ENCODE assay signal across 17 cellular contexts in the genomic region with DNA sequence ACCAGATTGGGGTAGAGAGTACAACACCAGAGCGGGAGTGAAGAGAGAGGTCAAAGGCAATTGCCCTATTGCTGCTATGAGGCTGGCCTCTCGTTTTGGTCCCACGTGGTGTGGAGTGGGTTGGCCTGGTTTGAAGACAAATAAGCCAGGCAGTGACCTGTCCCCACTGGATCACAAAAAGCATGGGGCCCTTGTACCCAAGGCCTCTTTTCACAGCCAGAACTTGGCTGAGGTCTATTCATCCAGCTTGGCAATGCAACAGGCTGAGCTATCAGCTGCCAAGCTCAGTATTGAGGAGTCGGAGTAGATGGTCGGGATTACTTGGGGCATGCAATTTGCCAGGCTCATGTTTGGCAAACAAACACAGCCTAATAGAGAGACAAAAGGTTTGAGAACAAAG. TPM values are rescaled to one million over a fixed set of nuclear protein-coding genes. Genes with fewer than 3 reads are reported as not detected.
DNase-seq lines count a peak whose midpoint lies in the region; ATAC-seq, FAIRE-seq and TF ChIP-seq lines count a peak whose summit lies in the region.
"Had no signal": no experiment of that assay in that cellular context is flagged by ENCODE, and none has a peak within 500 bp of the region (broad histone marks: within the 10 kb centered on the region; RNA-seq: fewer than 3 reads in every experiment).

No MANE protein-coding gene starts in this region.

- no peak overlapping the region for H3K27ac Mint-ChIP-seq in HFFc6
- H3K27ac Mint-ChIP-seq: B cell; CD4-positive, alpha-beta memory T cell had no signal

- peak overlapping the region; percentile 19 for H3K27ac ChIP-seq in suprapubic skin
- H3K27ac ChIP-seq: PC-9, SJSA1 had no signal

- no peaks in the 10 kb centered on the region for H3K4me1 Mint-ChIP-seq in HFFc6 (ENCODE audit: low read depth)
- H3K4me1 Mint-ChIP-seq: B cell; CD4-positive, alpha-beta memory T cell had no signal

- no peaks in the 10 kb centered on the region for H3K9me3 ChIP-seq in suprapubic skin
- H3K9me3 ChIP-seq: SJSA1 had no signal

- H3K4me3 ChIP-seq in bronchial epithelial cell (ENCODE audit: low read depth, low read length) (no peak overlapping the region), suprapubic skin (no peak overlapping the region)
- H3K4me3 ChIP-seq: PC-9, SJSA1 had no signal

- H3K27me3 ChIP-seq in bronchial epithelial cell (ENCODE audit: control insufficient read depth, insufficient read depth, low read length): no peaks in the 10 kb centered on the region
- H3K27me3 ChIP-seq in suprapubic skin: peaks cover 4% of the 10 kb centered on the region

- TF ChIP-seq EP300 in suprapubic skin (IDR thresholded peaks at IDR 0.05): no peak

- no peaks in the 10 kb centered on the region for H3K36me3 Mint-ChIP-seq in HFFc6 (ENCODE audit: low read depth)

- DNase-seq in bronchial epithelial cell (ENCODE audit: low read depth): no peak
- DNase-seq in globus pallidus (ENCODE audit: low spot score): peak; percentile 77
- DNase-seq in middle frontal gyrus (ENCODE audit: extremely low spot score, low spot score): peak; percentile 12
- DNase-seq in suprapubic skin (ENCODE audit: low spot score in 2 of 2): no peak
- no peak for DNase-seq in HFFc6
- DNase-seq: Calu3; CD4-positive, alpha-beta memory T cell; HCEC 1CT; KBM-7; NCI-H1048; NCI-H1436 treated with DMSO at 0.1 percent for 48 hours; NCI-H510A treated with DMSO at 0.1 percent for 48 hours; PC-9 had no signal

- TF ChIP-seq CTCF in bronchial epithelial cell (IDR thresholded peaks at IDR 0.05; ENCODE audit: insufficient read depth, low read length, severe bottlenecking) (no peak), suprapubic skin (IDR thresholded peaks at IDR 0.05) (no peak), HFFc6 (IDR thresholded peaks at IDR 0.05) (no peak)

- H3K9me3 Mint-ChIP-seq in HFFc6: no peaks in the 10 kb centered on the region; the same call in 1 of the 2 replicates

- H3K36me3 ChIP-seq in bronchial epithelial cell (ENCODE audit: control insufficient read depth, insufficient read depth, low read length) (no peaks in the 10 kb centered on the region), suprapubic skin (no peaks in the 10 kb centered on the region)
- H3K36me3 ChIP-seq: SJSA1 had no signal

- no peak overlapping the region for H3K4me3 Mint-ChIP-seq in HFFc6
- H3K4me3 Mint-ChIP-seq: B cell; CD4-positive, alpha-beta memory T cell had no signal

- ATAC-seq in GM18873 (IDR thresholded peaks at IDR 0.05; ENCODE audit: low FRiP score, unreplicated experiment) (no peak), HG02938 (IDR thresholded peaks at IDR 0.05; ENCODE audit: unreplicated experiment) (no peak)

- H3K4me1 ChIP-seq in suprapubic skin: peaks cover 5% of the 10 kb centered on the region
- H3K4me1 ChIP-seq: SJSA1 had no signal

- FAIRE-seq in bronchial epithelial cell (lab: Jason Lieb, UNC): peak; percentile 60

- WGBS in suprapubic skin: 86% methylated on average over 5 of the region's 5 CpGs

- H3K27me3 Mint-ChIP-seq in HFFc6 (ENCODE audit: insufficient read depth): peaks cover 26% of the 10 kb centered on the region

- TF ChIP-seq POLR2A in suprapubic skin (IDR thresholded peaks at IDR 0.05): no peak

RNA-seq across cellular contexts. Expression of gene GALNT18, which starts 19.2 kb away (rescaled TPM):
- 21.4 and 26.1 TPM in 2 replicates for total RNA-seq in bronchial epithelial cell
- total RNA-seq in suprapubic skin: 10 to 100 TPM; 20.6 to 26.0 (median 23.1) TPM
- total RNA-seq in HFFc6 (2021; fragmentation: NEBNext Ultra II Directional; extraction: Animal tissue kit (Norgen Biotek cat#: 25700)): 10 to 100 TPM in 4 of 6 experiments, 1 to 10 TPM in 2; 2.7 to 13.7 (median 12.4) TPM
- total RNA-seq: B cell; CD4-positive, alpha-beta memory T cell; PC-9 had no signal

Comparison
In these comparisons a context has a peak if more than half of its experiments do, and no peak if none do; other contexts are left out.
1. DNase-seq: peak in globus pallidus (single experiment) and middle frontal gyrus (single experiment); none in bronchial epithelial cell (single experiment), suprapubic skin (0 of 2) and HFFc6 (single experiment).